ENCODE assay signal across 1 cellular context in the genomic region with DNA sequence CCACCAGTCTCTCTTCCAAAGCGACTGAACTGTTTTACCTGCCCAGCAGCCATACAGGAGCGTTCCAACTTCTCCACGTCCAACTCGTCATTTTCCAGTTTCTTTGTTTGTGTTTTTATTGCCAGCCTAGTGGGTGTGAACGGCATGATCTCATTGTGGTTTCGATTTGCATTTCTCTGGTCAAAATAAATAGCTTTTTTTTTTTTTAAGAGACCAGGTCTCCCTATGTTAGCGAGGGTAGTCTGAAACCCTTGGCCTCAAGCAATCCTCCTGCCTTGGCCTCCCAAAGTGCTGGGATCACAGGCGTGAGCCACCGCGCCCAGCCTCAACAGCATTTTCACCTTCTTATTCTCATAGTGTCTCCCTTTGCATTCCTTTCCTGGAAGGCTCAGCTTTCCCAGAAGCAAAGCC.
TF ChIP-seq lines count a peak whose summit lies in the region.

No MANE protein-coding gene starts in this region.

TF ChIP-seq in HEK293T, 16 proteins besides CTCF, POLR2A, EP300 and RAD21:
- TF ChIP-seq SUZ12 (IDR thresholded peaks at IDR 0.05): no peak
- no peak for TF ChIP-seq BHLHE40 (IDR thresholded peaks at IDR 0.05; ENCODE audit: borderline replicate concordance)
- no peak for TF ChIP-seq CTBP1 (IDR thresholded peaks at IDR 0.05; ENCODE audit: borderline replicate concordance)
- no peak for TF ChIP-seq FOXA1 (IDR thresholded peaks at IDR 0.05)
- TF ChIP-seq ZNF384 (IDR thresholded peaks at IDR 0.05): 0 out of 2 replicates have a peak, but pooled peaks have one; percentile 16
